In genomic region chr19:39684283-39684682, GRCh38 we compare ENCODE assay signal across 18 cellular contexts. TPM values are rescaled to one million over a fixed set of nuclear protein-coding genes. Genes with fewer than 3 reads are reported as not detected.
A peak's percentile ranks its signal among the peaks of the same experiment; 100 is the strongest.
DNase-seq lines count a peak whose midpoint lies in the region; ATAC-seq, FAIRE-seq and TF ChIP-seq lines count a peak whose summit lies in the region.
"Had no signal": no experiment of that assay in that cellular context is flagged by ENCODE, and none has a peak within 500 bp of the region (broad histone marks: within the 10 kb centered on the region; RNA-seq: fewer than 3 reads in every experiment).

No MANE protein-coding gene starts in this region.

- H3K79me2 ChIP-seq in mesendoderm (ENCODE audit: control insufficient read depth, insufficient read depth, low read length) = no peaks in the 10 kb centered on the region

- no peaks in the 10 kb centered on the region for H3K4me1 ChIP-seq in A549
- peaks cover 2% of the 10 kb centered on the region for H3K4me1 ChIP-seq in mesendoderm (ENCODE audit: control insufficient read depth, low read depth, low read length)
- H3K4me1 ChIP-seq: BLaER1, Caco-2, HAP-1 had no signal

- no peak overlapping the region for H4K8ac ChIP-seq in mesendoderm (ENCODE audit: low read depth, low read length)

- WGBS in A549 (ENCODE audit: missing lambda C conversion rate) = 27% methylated on average over 5 of the region's 5 CpGs
- no CpG with 5 or more reads among the region's 5 CpGs for WGBS in mesendoderm (ENCODE audit: extremely low coverage, insufficient coverage, low lambda C conversion rate)
- WGBS in lower leg skin, 2 donors = 66% methylated on average over 5 of the region's 5 CpGs

- H3K36me3 ChIP-seq in mesendoderm (ENCODE audit: control insufficient read depth, insufficient read depth, low read length) = no peaks in the 10 kb centered on the region
- H3K36me3 ChIP-seq: BLaER1, HAP-1 had no signal

- no peak overlapping the region for H3K23ac ChIP-seq in mesendoderm (ENCODE audit: low read length)

- H2BK15ac ChIP-seq in mesendoderm (replicated peaks; ENCODE audit: low read depth) = no peak overlapping the region

- no peaks in the 10 kb centered on the region for H3K27me3 ChIP-seq in mesendoderm (ENCODE audit: insufficient read depth, low read length, poor library complexity)
- H3K27me3 ChIP-seq: BLaER1 had no signal

- ATAC-seq in A549 (no peak), GM21423 (IDR thresholded peaks at IDR 0.05; ENCODE audit: unreplicated experiment) (no peak)
- ATAC-seq: GM23338 had no signal

- H4K5ac ChIP-seq in mesendoderm (ENCODE audit: low read length) = no peak overlapping the region

- intact Hi-C loops in lower leg skin (cut with DNase I; ENCODE audit: low total_unique reads) = no loop called here

- TF ChIP-seq EP300 in A549 (IDR thresholded peaks at IDR 0.05) = no peak

- H3K56ac ChIP-seq in mesendoderm (ENCODE audit: low read length) = no peak overlapping the region

- H2BK5ac ChIP-seq in mesendoderm (ENCODE audit: low read length) = no peak overlapping the region

- H3K4me2 ChIP-seq in A549 (no peak overlapping the region), mesendoderm (ENCODE audit: low read length) (no peak overlapping the region)
- H3K4me2 ChIP-seq: BLaER1, GM23338 had no signal

- no peak overlapping the region for H3K4ac ChIP-seq in mesendoderm (ENCODE audit: low read depth, low read length)

- H3K18ac ChIP-seq in mesendoderm (ENCODE audit: low read length) = no peak overlapping the region

- H3K4me3 ChIP-seq in A549 = no peak overlapping the region
- H3K4me3 ChIP-seq in mesendoderm (ENCODE audit: low read length) = no peak overlapping the region
- no peak overlapping the region for H3K4me3 ChIP-seq in lower leg skin (ENCODE audit: low read depth, poor library complexity, severe bottlenecking)
- H3K4me3 ChIP-seq: BLaER1, GM23338, HAP-1 had no signal

- no peaks in the 10 kb centered on the region for H3K79me1 ChIP-seq in mesendoderm (ENCODE audit: low read length)

- H3K27ac ChIP-seq in A549 = no peak overlapping the region
- no peak overlapping the region for H3K27ac ChIP-seq in mesendoderm (ENCODE audit: low read depth, low read length)
- H3K27ac ChIP-seq: BLaER1, HL-60 had no signal

- TF ChIP-seq POLR2A in A549 (IDR thresholded peaks at IDR 0.05; ENCODE audit: low read length) (no peak), lower leg skin (IDR thresholded peaks at IDR 0.05) (no peak)

- no peak overlapping the region for H2BK120ac ChIP-seq in mesendoderm (ENCODE audit: low read depth, low read length)

- TF ChIP-seq CTCF in A549 (IDR thresholded peaks at IDR 0.05) = no peak
- TF ChIP-seq CTCF in lower leg skin (IDR thresholded peaks at IDR 0.05) = no peak

- H2AK5ac ChIP-seq in mesendoderm (ENCODE audit: low read length) = no peak overlapping the region

- no peak overlapping the region for H3K9ac ChIP-seq in mesendoderm (ENCODE audit: low read length)
- H3K9ac ChIP-seq: BLaER1 had no signal

- H3K9me3 ChIP-seq in A549 = peaks cover 7% of the 10 kb centered on the region; the same call in 1 of the 3 replicates
- H3K9me3 ChIP-seq: BLaER1, HAP-1 had no signal

- POLR2A ChIA-PET in A549 (lab: Yijun Ruan, JAX) = no interaction called here

- TF ChIP-seq RAD21 in A549 (conservative IDR thresholded peaks at IDR 0.05 in 1 of 2, IDR thresholded peaks at IDR 0.05 in 1 of 2) = no peak

- no peak for FAIRE-seq in A549 (lab: Jason Lieb, UNC)

- DNase-seq in A549 (ENCODE audit: low read depth in 1 of 2, low spot score in 1 of 2) (no peak), HCEC 1CT (peak; percentile 3), SW480 (ENCODE audit: low spot score) (peak; percentile 34), mesendoderm (peak; percentile 29), lower leg skin (ENCODE audit: low spot score in 2 of 2) (no peak), iPS-NIHi7 (ENCODE audit: extremely low spot score) (no peak)
- no peak for DNase-seq in central memory CD4-positive, alpha-beta T cell
- DNase-seq: AML-193; Caco-2; CD8-positive, alpha-beta memory T cell; DMS53; KG1 had no signal

- CTCF ChIA-PET in A549 (lab: Yijun Ruan, JAX) = interaction anchor here (0.6 to 5.9 kb wide), 4 partner anchors 10 to 130 kb away, joined by 3 to 53 read pairs (median 4); no protein-coding TSS in a partner anchor

TF ChIP-seq in A549, 52 proteins besides CTCF, POLR2A, EP300 and RAD21:
- no peak for TF ChIP-seq FOSL2 (IDR thresholded peaks at IDR 0.05)
- 0 out of 2 replicates have a peak, but pooled peaks have one; percentile 7 for TF ChIP-seq FOSL2 (CRISPR knock-in tag; IDR thresholded peaks at IDR 0.05)
- no peak for TF ChIP-seq SREBF2 (IDR thresholded peaks at IDR 0.05)

RNA-seq across cellular contexts. Expression of gene LGALS14, which starts 20.0 kb away (rescaled TPM):
- polyA plus RNA-seq in A549 (2011; rRNA removed) = not detected in 2 replicates
- polyA plus RNA-seq in A549 (2012; cell fraction: cytosol; rRNA removed) = not detected in 2 replicates
- polyA plus RNA-seq in A549 (2012; cell fraction: nucleus; rRNA removed) = not detected in 2 replicates
- not detected in 3 replicates for polyA plus RNA-seq in A549 (2017; fragmentation: RNase III; extraction: RNeasy Plus Mini Kit Qiagen cat#74134 plus additional on column Dnase treatment)
- polyA minus RNA-seq in A549 (2011; rRNA and poly(A)+ RNA removed) = not detected in 2 replicates
- polyA plus RNA-seq in mesendoderm (2013, experiment 1 of 2) = 0.15 TPM
- polyA plus RNA-seq in mesendoderm (2013, experiment 2 of 2) = 0.06 TPM
- total RNA-seq in lower leg skin = not detected
- total RNA-seq: CD8-positive, alpha-beta memory T cell; GM23338 had no signal
- polyA plus RNA-seq: CD8-positive, alpha-beta memory T cell; GM23338; IgD-negative memory B cell had no signal

RNA-seq across cellular contexts. Expression of gene LGALS16, which starts 28.6 kb away (rescaled TPM):
- not detected in 2 replicates for polyA plus RNA-seq in A549 (2011; rRNA removed)
- not detected in 2 replicates for polyA plus RNA-seq in A549 (2012; cell fraction: cytosol; rRNA removed)
- polyA plus RNA-seq in A549 (2012; cell fraction: nucleus; rRNA removed) = not detected in 2 replicates
- polyA plus RNA-seq in A549 (2017; fragmentation: RNase III; extraction: RNeasy Plus Mini Kit Qiagen cat#74134 plus additional on column Dnase treatment) = not detected in 3 replicates
- polyA minus RNA-seq in A549 (2011; rRNA and poly(A)+ RNA removed) = not detected in 2 replicates
- polyA plus RNA-seq in mesendoderm (2013, experiment 1 of 2) = not detected
- polyA plus RNA-seq in mesendoderm (2013, experiment 2 of 2) = not detected
- not detected for total RNA-seq in lower leg skin
- total RNA-seq: Caco-2; CD8-positive, alpha-beta memory T cell; GM23338 had no signal
- polyA plus RNA-seq: CD8-positive, alpha-beta memory T cell; GM23338; IgD-negative memory B cell had no signal

RNA-seq across cellular contexts. Expression of gene CLC, which starts 53.5 kb away (rescaled TPM):
- not detected in 2 replicates for polyA plus RNA-seq in A549 (2011; rRNA removed)
- polyA plus RNA-seq in A549 (2012; cell fraction: cytosol; rRNA removed) = not detected in 2 replicates
- polyA plus RNA-seq in A549 (2012; cell fraction: nucleus; rRNA removed) = not detected in 2 replicates
- not detected in 3 replicates for polyA plus RNA-seq in A549 (2017; fragmentation: RNase III; extraction: RNeasy Plus Mini Kit Qiagen cat#74134 plus additional on column Dnase treatment)
- not detected in 2 replicates for polyA minus RNA-seq in A549 (2011; rRNA and poly(A)+ RNA removed)
- 0.66 TPM for polyA plus RNA-seq in mesendoderm (2013, experiment 1 of 2)
- polyA plus RNA-seq in mesendoderm (2013, experiment 2 of 2) = 1.1 TPM
- not detected for total RNA-seq in lower leg skin
- total RNA-seq: Caco-2; CD8-positive, alpha-beta memory T cell; GM23338 had no signal
- polyA plus RNA-seq: GM23338, IgD-negative memory B cell had no signal

Comparison
In these comparisons a context has a peak if more than half of its experiments do, and no peak if none do; other contexts are left out.
1. DNase-seq: peak in HCEC 1CT (single experiment), SW480 (single experiment) and mesendoderm (single experiment); none in A549 (0 of 2), lower leg skin (0 of 2), iPS-NIHi7 (single experiment) and central memory CD4-positive, alpha-beta T cell (single experiment).